In the genomic region with DNA sequence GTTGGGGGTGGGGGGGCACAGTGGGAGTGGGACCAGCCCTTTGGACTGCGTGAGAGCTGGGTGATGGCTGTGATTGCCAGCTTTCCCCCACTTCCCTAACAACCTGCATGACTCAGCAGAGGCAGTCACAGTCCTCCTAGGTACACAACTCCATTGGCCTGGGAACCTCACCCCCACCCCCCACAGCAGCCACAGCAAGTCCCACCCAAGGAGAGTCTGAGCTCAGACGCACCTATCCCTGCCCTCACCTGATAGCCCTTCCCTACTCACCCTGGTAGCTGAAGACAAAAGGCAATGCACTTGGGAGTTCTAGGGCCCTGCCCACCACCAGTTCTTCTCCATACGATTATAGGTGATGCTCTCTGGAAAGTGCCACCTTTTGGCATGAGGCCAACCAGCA, we compare ENCODE assay signal across 8 cellular contexts.
"Had no signal": no experiment of that assay in that cellular context is flagged by ENCODE, and none has a peak within 500 bp of the region (broad histone marks: within the 10 kb centered on the region; RNA-seq: fewer than 3 reads in every experiment).

No MANE protein-coding gene starts in this region.

- H3K27ac Mint-ChIP-seq: HFFc6 had no signal

- H3K36me3 ChIP-seq: HAP-1 had no signal

- DNase-seq: GM23248, GOT3, H7, HFFc6, IMR-90, KBM-7 had no signal

- H3K4me3 Mint-ChIP-seq: HFFc6 had no signal

- H3K4me1 ChIP-seq: HAP-1 had no signal

- H3K9me3 ChIP-seq: HAP-1 had no signal

- H3K27ac ChIP-seq: GM23248 had no signal

- ATAC-seq: HCT116 had no signal

- H3K4me3 ChIP-seq: GM23248, HAP-1 had no signal
